1 cellular context compared by ENCODE assay signal in genomic region chr5:92455011-92455410, GRCh38.
TF ChIP-seq lines count a peak whose summit lies in the region.

No MANE protein-coding gene starts in this region.

TF ChIP-seq in GM12878, 131 proteins besides CTCF, POLR2A, EP300 and RAD21 (continued from another document):
- peak; percentile 48 for TF ChIP-seq SKIL (IDR thresholded peaks at IDR 0.05; ENCODE audit: low read depth, poor library complexity, severe bottlenecking)
